9 cellular contexts compared by ENCODE assay signal in genomic region chr2:191650896-191651773, GRCh38. TPM values are rescaled to one million over a fixed set of nuclear protein-coding genes. Genes with fewer than 3 reads are reported as not detected.
A peak's percentile ranks its signal among the peaks of the same experiment; 100 is the strongest.
DNase-seq lines count a peak whose midpoint lies in the region; ATAC-seq and TF ChIP-seq lines count a peak whose summit lies in the region.
"Had no signal": no experiment of that assay in that cellular context is flagged by ENCODE, and none has a peak within 500 bp of the region (broad histone marks: within the 10 kb centered on the region; RNA-seq: fewer than 3 reads in every experiment).

No MANE protein-coding gene starts in this region.

- TF ChIP-seq CTCF in nephron progenitor cell (IDR thresholded peaks at IDR 0.05) (no peak), MM.1S (IDR thresholded peaks at IDR 0.05; ENCODE audit: low read length) (no peak), vagina (IDR thresholded peaks at IDR 0.05) (no peak)

- peak overlapping the region; percentile 21 for H3K27ac Mint-ChIP-seq in activated CD4-positive, alpha-beta T cell treated with anti-CD3 and anti-CD28 coated beads for 36 hours
- no peak overlapping the region for H3K27ac Mint-ChIP-seq in activated CD4-positive, alpha-beta T cell treated with anti-CD3 and anti-CD28 coated beads, Interleukin-2, amount 10 ng/mL, durations not matched to agents 7 days and 5 days
- H3K27ac Mint-ChIP-seq in nephron progenitor cell, result peak overlapping the region; percentile 14

- no peak for TF ChIP-seq POLR2A in vagina (IDR thresholded peaks at IDR 0.05)

- H3K36me3 ChIP-seq in MM.1S (replicated peaks; ENCODE audit: insufficient read depth, low read length), result no peaks in the 10 kb centered on the region
- no peaks in the 10 kb centered on the region for H3K36me3 ChIP-seq in vagina

- H3K4me3 ChIP-seq in MM.1S (ENCODE audit: low read length) (no peak overlapping the region), vagina (no peak overlapping the region)

- H3K36me3 Mint-ChIP-seq in activated CD4-positive, alpha-beta T cell treated with anti-CD3 and anti-CD28 coated beads for 36 hours (ENCODE audit: low read depth), result no peaks in the 10 kb centered on the region
- H3K36me3 Mint-ChIP-seq in activated CD4-positive, alpha-beta T cell treated with anti-CD3 and anti-CD28 coated beads, Interleukin-2, amount 10 ng/mL, durations not matched to agents 7 days and 5 days (ENCODE audit: low read depth), result peaks cover 4% of the 10 kb centered on the region
- H3K36me3 Mint-ChIP-seq in nephron progenitor cell (ENCODE audit: low read depth), result no peaks in the 10 kb centered on the region

- DNase-seq in activated CD4-positive, alpha-beta T cell treated with anti-CD3 and anti-CD28 coated beads for 36 hours, result peak; percentile 12
- no peak for DNase-seq in activated CD4-positive, alpha-beta T cell treated with anti-CD3 and anti-CD28 coated beads, Interleukin-2, amount 10 ng/mL, durations not matched to agents 7 days and 5 days
- DNase-seq in nephron progenitor cell (no peak), MM.1S (no peak), NCI-H510A (lab: John Stamatoyannopoulos, UW) (no peak), vagina (ENCODE audit: extremely low spot score in 2 of 2) (no peak)
- DNase-seq: NCI-H69 had no signal

- no peaks in the 10 kb centered on the region for H4K20me1 ChIP-seq in MM.1S (ENCODE audit: insufficient read depth, low read length)

- no peaks in the 10 kb centered on the region for H3K9me2 ChIP-seq in MM.1S (replicated peaks; ENCODE audit: insufficient read depth, low read length)

- 0 out of 2 replicates have a peak, but pooled peaks cover 3% of the 10 kb centered on the region for H3K4me1 ChIP-seq in MM.1S (ENCODE audit: low read length)
- H3K4me1 ChIP-seq in vagina, result no peaks in the 10 kb centered on the region

- H3K9me3 ChIP-seq in MM.1S (replicated peaks; ENCODE audit: insufficient read depth, low read length), result no peaks in the 10 kb centered on the region
- H3K9me3 ChIP-seq in vagina, result no peaks in the 10 kb centered on the region

- no peak overlapping the region for H3K4me3 Mint-ChIP-seq in activated CD4-positive, alpha-beta T cell treated with anti-CD3 and anti-CD28 coated beads for 36 hours
- H3K4me3 Mint-ChIP-seq in activated CD4-positive, alpha-beta T cell treated with anti-CD3 and anti-CD28 coated beads, Interleukin-2, amount 10 ng/mL, durations not matched to agents 7 days and 5 days, result no peak overlapping the region
- no peak overlapping the region for H3K4me3 Mint-ChIP-seq in nephron progenitor cell

- intact Hi-C loops in activated CD4-positive, alpha-beta T cell treated with anti-CD3 and anti-CD28 coated beads for 36 hours (cut with DNase I, micrococcal nuclease), result loop anchor here (1.0 to 2.0 kb wide), 2 partner anchors 14 to 24 kb away; no protein-coding TSS in a partner anchor
- intact Hi-C loops in vagina (cut with DNase I), result no loop called here

- H3K27me3 ChIP-seq in MM.1S (replicated peaks; ENCODE audit: insufficient read depth, low read length), result no peaks in the 10 kb centered on the region
- H3K27me3 ChIP-seq in vagina, result no peaks in the 10 kb centered on the region

- peaks cover 15% of the 10 kb centered on the region for H3K4me1 Mint-ChIP-seq in activated CD4-positive, alpha-beta T cell treated with anti-CD3 and anti-CD28 coated beads for 36 hours
- peaks cover 5% of the 10 kb centered on the region for H3K4me1 Mint-ChIP-seq in activated CD4-positive, alpha-beta T cell treated with anti-CD3 and anti-CD28 coated beads, Interleukin-2, amount 10 ng/mL, durations not matched to agents 7 days and 5 days
- no peaks in the 10 kb centered on the region for H3K4me1 Mint-ChIP-seq in nephron progenitor cell

- peaks cover 1% of the 10 kb centered on the region for H3K9me3 Mint-ChIP-seq in activated CD4-positive, alpha-beta T cell treated with anti-CD3 and anti-CD28 coated beads for 36 hours (ENCODE audit: low read depth)
- peaks cover 5% of the 10 kb centered on the region for H3K9me3 Mint-ChIP-seq in activated CD4-positive, alpha-beta T cell treated with anti-CD3 and anti-CD28 coated beads, Interleukin-2, amount 10 ng/mL, durations not matched to agents 7 days and 5 days
- H3K9me3 Mint-ChIP-seq in nephron progenitor cell, result no peaks in the 10 kb centered on the region

- no peaks in the 10 kb centered on the region for H3K27me3 Mint-ChIP-seq in activated CD4-positive, alpha-beta T cell treated with anti-CD3 and anti-CD28 coated beads for 36 hours
- H3K27me3 Mint-ChIP-seq in activated CD4-positive, alpha-beta T cell treated with anti-CD3 and anti-CD28 coated beads, Interleukin-2, amount 10 ng/mL, durations not matched to agents 7 days and 5 days, result peaks cover under 1% of the 10 kb centered on the region
- no peaks in the 10 kb centered on the region for H3K27me3 Mint-ChIP-seq in nephron progenitor cell (ENCODE audit: low read depth, poor library complexity)

- ATAC-seq in activated CD4-positive, alpha-beta T cell treated with anti-CD3 and anti-CD28 coated beads for 36 hours, result peak; percentile 91
- ATAC-seq in GM21737 (IDR thresholded peaks at IDR 0.05; ENCODE audit: unreplicated experiment) (peak; percentile 99), HG03460 (IDR thresholded peaks at IDR 0.05; ENCODE audit: unreplicated experiment) (peak; percentile 98)

- POLR2A ChIA-PET in activated CD4-positive, alpha-beta T cell treated with anti-CD3 and anti-CD28 coated beads for 36 hours (lab: Charles Lee), result no interaction called here
- POLR2A ChIA-PET in activated CD4-positive, alpha-beta T cell treated with anti-CD3 and anti-CD28 coated beads, Interleukin-2, amount 10 ng/mL, durations not matched to agents 7 days and 5 days (lab: Charles Lee), result no interaction called here

- no peaks in the 10 kb centered on the region for H3K79me2 ChIP-seq in MM.1S (ENCODE audit: low read length)

- CTCF ChIA-PET in activated CD4-positive, alpha-beta T cell treated with anti-CD3 and anti-CD28 coated beads for 36 hours (lab: Charles Lee), result interaction anchor here (0.6 to 1.1 kb wide), 4 partner anchors 26 to 386 kb away, joined by 3 read pairs; no protein-coding TSS in a partner anchor
- CTCF ChIA-PET in activated CD4-positive, alpha-beta T cell treated with anti-CD3 and anti-CD28 coated beads, Interleukin-2, amount 10 ng/mL, durations not matched to agents 7 days and 5 days (lab: Charles Lee), result interaction anchor here (2.8 kb wide), 1 partner anchor 13 kb away, joined by 12 read pairs; no protein-coding TSS in a partner anchor

- no peak overlapping the region for H2AFZ ChIP-seq in MM.1S (ENCODE audit: low read length)

- no peaks in the 10 kb centered on the region for H3F3A ChIP-seq in MM.1S (ENCODE audit: insufficient read depth, low read length)

- H3K27ac ChIP-seq in MM.1S (ENCODE audit: low read length), result no peak overlapping the region
- no peak overlapping the region for H3K27ac ChIP-seq in vagina

- H3K4me2 ChIP-seq in MM.1S (ENCODE audit: low read depth, low read length), result no peak overlapping the region

- H3K9ac ChIP-seq in MM.1S (ENCODE audit: low read length), result no peak overlapping the region

RNA-seq across cellular contexts. Expression of gene NABP1, which starts 26.8 kb away (rescaled TPM):
- 10 to 100 TPM; 52.4 to 53.9 TPM for total RNA-seq in activated CD4-positive, alpha-beta T cell treated with anti-CD3 and anti-CD28 coated beads for 36 hours
- 10 to 100 TPM; 47.1 to 48.0 TPM for total RNA-seq in activated CD4-positive, alpha-beta T cell treated with anti-CD3 and anti-CD28 coated beads, Interleukin-2, amount 10 ng/mL, durations not matched to agents 7 days and 5 days
- total RNA-seq in vagina, result 35.1 TPM
